ENCODE assay signal across 1 cellular context in the genomic region with DNA sequence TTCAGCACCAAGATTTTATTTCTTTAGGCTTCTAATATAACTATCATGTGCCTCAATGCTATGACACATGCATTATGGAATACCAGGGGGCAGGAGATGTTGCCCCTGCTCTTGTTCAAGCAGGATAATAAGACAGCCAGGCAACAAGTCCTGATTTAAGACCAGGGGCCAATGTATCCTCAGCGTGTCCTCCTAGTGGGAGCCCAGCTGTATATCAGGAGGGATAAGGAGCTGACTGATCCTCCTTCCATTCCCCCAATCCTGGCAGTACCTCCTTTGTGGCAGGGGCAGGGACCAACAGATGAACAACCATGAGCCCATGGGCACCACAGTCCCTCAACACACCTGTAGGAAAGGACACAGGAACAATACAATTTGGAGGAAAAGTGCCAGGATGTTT.
TF ChIP-seq lines count a peak whose summit lies in the region.

No MANE protein-coding gene starts in this region.

TF ChIP-seq in SK-N-SH treated with all-trans-retinoic acid at 6 μM for 48 hours, 23 proteins besides CTCF, POLR2A, EP300 and RAD21 (continued from another document):
- TF ChIP-seq, protein P1, sequence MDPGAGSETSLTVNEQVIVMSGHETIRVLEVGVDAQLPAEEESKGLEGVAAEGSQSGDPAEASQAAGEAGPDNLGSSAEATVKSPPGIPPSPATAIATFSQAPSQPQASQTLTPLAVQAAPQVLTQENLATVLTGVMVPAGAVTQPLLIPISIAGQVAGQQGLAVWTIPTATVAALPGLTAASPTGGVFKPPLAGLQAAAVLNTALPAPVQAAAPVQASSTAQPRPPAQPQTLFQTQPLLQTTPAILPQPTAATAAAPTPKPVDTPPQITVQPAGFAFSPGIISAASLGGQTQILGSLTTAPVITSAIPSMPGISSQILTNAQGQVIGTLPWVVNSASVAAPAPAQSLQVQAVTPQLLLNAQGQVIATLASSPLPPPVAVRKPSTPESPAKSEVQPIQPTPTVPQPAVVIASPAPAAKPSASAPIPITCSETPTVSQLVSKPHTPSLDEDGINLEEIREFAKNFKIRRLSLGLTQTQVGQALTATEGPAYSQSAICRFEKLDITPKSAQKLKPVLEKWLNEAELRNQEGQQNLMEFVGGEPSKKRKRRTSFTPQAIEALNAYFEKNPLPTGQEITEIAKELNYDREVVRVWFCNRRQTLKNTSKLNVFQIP (CRISPR knock-in tag; IDR thresholded peaks at IDR 0.05; ENCODE audit: borderline replicate concordance, low read depth): no peak
- TF ChIP-seq ARNTL (CRISPR knock-in tag; IDR thresholded peaks at IDR 0.05; ENCODE audit: borderline replicate concordance, low read depth): no peak
- TF ChIP-seq ESRRG (CRISPR knock-in tag; IDR thresholded peaks at IDR 0.05): no peak
- no peak for TF ChIP-seq ZNF565 (CRISPR knock-in tag; conservative IDR thresholded peaks at IDR 0.05; ENCODE audit: low read depth)
- no peak for TF ChIP-seq ZFP3 (CRISPR knock-in tag; IDR thresholded peaks at IDR 0.05)
- no peak for TF ChIP-seq PPARA (CRISPR knock-in tag; IDR thresholded peaks at IDR 0.05; ENCODE audit: borderline replicate concordance)
- no peak for TF ChIP-seq CSDC2 (CRISPR knock-in tag; IDR thresholded peaks at IDR 0.05)
- TF ChIP-seq, protein P2, sequence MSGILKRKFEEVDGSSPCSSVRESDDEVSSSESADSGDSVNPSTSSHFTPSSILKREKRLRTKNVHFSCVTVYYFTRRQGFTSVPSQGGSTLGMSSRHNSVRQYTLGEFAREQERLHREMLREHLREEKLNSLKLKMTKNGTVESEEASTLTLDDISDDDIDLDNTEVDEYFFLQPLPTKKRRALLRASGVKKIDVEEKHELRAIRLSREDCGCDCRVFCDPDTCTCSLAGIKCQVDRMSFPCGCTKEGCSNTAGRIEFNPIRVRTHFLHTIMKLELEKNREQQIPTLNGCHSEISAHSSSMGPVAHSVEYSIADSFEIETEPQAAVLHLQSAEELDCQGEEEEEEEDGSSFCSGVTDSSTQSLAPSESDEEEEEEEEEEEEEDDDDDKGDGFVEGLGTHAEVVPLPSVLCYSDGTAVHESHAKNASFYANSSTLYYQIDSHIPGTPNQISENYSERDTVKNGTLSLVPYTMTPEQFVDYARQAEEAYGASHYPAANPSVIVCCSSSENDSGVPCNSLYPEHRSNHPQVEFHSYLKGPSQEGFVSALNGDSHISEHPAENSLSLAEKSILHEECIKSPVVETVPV (CRISPR knock-in tag; IDR thresholded peaks at IDR 0.05): no peak
- no peak for TF ChIP-seq ZC3H10 (CRISPR knock-in tag; IDR thresholded peaks at IDR 0.05)
- no peak for TF ChIP-seq ZFP30 (CRISPR knock-in tag; IDR thresholded peaks at IDR 0.05)
- TF ChIP-seq RARB (CRISPR knock-in tag; IDR thresholded peaks at IDR 0.05): no peak
- no peak for TF ChIP-seq OSR1 (CRISPR knock-in tag; IDR thresholded peaks at IDR 0.05)
- TF ChIP-seq, protein P3, sequence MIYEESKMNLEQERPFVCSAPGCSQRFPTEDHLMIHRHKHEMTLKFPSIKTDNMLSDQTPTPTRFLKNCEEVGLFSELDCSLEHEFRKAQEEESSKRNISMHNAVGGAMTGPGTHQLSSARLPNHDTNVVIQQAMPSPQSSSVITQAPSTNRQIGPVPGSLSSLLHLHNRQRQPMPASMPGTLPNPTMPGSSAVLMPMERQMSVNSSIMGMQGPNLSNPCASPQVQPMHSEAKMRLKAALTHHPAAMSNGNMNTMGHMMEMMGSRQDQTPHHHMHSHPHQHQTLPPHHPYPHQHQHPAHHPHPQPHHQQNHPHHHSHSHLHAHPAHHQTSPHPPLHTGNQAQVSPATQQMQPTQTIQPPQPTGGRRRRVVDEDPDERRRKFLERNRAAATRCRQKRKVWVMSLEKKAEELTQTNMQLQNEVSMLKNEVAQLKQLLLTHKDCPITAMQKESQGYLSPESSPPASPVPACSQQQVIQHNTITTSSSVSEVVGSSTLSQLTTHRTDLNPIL (CRISPR knock-in tag; IDR thresholded peaks at IDR 0.05; ENCODE audit: low read depth): no peak
- no peak for TF ChIP-seq ISL1 (CRISPR knock-in tag; IDR thresholded peaks at IDR 0.05)
- TF ChIP-seq, protein P4, sequence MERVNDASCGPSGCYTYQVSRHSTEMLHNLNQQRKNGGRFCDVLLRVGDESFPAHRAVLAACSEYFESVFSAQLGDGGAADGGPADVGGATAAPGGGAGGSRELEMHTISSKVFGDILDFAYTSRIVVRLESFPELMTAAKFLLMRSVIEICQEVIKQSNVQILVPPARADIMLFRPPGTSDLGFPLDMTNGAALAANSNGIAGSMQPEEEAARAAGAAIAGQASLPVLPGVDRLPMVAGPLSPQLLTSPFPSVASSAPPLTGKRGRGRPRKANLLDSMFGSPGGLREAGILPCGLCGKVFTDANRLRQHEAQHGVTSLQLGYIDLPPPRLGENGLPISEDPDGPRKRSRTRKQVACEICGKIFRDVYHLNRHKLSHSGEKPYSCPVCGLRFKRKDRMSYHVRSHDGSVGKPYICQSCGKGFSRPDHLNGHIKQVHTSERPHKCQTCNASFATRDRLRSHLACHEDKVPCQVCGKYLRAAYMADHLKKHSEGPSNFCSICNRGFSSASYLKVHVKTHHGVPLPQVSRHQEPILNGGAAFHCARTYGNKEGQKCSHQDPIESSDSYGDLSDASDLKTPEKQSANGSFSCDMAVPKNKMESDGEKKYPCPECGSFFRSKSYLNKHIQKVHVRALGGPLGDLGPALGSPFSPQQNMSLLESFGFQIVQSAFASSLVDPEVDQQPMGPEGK (CRISPR knock-in tag; IDR thresholded peaks at IDR 0.05; ENCODE audit: borderline replicate concordance): no peak
- no peak for TF ChIP-seq TOX (CRISPR knock-in tag; IDR thresholded peaks at IDR 0.05; ENCODE audit: borderline replicate concordance)
- no peak for TF ChIP-seq ZNF8 (CRISPR knock-in tag; IDR thresholded peaks at IDR 0.05)
- no peak for TF ChIP-seq TCF4 (CRISPR knock-in tag; IDR thresholded peaks at IDR 0.05; ENCODE audit: borderline replicate concordance)
